1 cellular context compared by ENCODE assay signal in the genomic region with DNA sequence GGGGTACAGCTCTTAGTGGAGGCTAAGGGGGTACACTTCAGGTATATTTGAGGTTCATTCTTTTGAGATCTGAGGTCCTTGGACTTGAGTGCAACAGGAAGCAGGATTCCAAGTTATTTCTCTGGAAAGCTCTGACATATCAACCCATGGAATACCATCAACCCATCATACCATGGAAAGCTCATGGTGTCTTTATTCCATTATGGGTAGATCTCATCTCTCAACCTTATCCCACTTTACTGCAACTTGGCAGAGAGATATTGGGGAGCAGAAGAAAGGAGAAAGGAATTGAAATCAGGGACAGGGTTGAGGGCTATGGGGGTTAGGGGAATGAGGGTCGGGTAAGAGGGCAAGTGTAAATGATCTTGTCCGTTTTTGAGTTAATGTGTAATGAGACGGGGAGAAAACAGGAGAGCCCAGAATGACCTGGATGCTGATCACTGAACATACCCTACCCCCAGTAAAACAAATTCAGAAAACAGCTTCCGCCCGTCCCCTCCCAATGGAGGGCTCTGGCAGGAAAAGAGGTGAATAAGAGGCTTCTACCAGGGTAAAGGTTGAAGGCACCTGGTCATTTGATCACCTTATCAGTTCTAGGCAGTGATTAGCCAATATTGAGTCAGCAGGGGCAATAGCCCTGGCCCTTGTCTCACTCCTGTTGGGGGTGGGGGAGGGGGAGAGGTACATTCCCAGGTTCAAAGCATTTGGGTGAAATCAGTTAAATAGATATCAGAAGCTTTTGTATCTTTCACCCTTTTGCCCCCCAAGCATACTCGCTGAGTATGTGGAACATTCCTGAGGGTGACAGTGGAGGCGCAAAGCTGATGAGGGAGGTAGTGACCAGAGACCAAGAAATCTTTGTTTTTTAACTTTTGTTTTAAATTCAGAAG.
TF ChIP-seq lines count a peak whose summit lies in the region.

No MANE protein-coding gene starts in this region.

TF ChIP-seq in HepG2, 621 proteins besides CTCF, POLR2A, EP300 and RAD21 (continued from another document and continues in another):
- peak; percentile 27; the same call in 1 of the 2 replicates for TF ChIP-seq KDM2A (CRISPR knock-in tag; IDR thresholded peaks at IDR 0.05; ENCODE audit: borderline replicate concordance, low read depth)
- TF ChIP-seq, protein P1, sequence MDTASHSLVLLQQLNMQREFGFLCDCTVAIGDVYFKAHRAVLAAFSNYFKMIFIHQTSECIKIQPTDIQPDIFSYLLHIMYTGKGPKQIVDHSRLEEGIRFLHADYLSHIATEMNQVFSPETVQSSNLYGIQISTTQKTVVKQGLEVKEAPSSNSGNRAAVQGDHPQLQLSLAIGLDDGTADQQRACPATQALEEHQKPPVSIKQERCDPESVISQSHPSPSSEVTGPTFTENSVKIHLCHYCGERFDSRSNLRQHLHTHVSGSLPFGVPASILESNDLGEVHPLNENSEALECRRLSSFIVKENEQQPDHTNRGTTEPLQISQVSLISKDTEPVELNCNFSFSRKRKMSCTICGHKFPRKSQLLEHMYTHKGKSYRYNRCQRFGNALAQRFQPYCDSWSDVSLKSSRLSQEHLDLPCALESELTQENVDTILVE (CRISPR knock-in tag; IDR thresholded peaks at IDR 0.05): no peak; the same call in 1 of the 2 replicates
- TF ChIP-seq, protein P2, sequence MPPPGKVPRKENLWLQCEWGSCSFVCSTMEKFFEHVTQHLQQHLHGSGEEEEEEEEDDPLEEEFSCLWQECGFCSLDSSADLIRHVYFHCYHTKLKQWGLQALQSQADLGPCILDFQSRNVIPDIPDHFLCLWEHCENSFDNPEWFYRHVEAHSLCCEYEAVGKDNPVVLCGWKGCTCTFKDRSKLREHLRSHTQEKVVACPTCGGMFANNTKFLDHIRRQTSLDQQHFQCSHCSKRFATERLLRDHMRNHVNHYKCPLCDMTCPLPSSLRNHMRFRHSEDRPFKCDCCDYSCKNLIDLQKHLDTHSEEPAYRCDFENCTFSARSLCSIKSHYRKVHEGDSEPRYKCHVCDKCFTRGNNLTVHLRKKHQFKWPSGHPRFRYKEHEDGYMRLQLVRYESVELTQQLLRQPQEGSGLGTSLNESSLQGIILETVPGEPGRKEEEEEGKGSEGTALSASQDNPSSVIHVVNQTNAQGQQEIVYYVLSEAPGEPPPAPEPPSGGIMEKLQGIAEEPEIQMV (CRISPR knock-in tag; IDR thresholded peaks at IDR 0.05; ENCODE audit: low read depth): 0 out of 2 replicates have a peak, but pooled peaks have one; percentile 9
- TF ChIP-seq, protein P3, sequence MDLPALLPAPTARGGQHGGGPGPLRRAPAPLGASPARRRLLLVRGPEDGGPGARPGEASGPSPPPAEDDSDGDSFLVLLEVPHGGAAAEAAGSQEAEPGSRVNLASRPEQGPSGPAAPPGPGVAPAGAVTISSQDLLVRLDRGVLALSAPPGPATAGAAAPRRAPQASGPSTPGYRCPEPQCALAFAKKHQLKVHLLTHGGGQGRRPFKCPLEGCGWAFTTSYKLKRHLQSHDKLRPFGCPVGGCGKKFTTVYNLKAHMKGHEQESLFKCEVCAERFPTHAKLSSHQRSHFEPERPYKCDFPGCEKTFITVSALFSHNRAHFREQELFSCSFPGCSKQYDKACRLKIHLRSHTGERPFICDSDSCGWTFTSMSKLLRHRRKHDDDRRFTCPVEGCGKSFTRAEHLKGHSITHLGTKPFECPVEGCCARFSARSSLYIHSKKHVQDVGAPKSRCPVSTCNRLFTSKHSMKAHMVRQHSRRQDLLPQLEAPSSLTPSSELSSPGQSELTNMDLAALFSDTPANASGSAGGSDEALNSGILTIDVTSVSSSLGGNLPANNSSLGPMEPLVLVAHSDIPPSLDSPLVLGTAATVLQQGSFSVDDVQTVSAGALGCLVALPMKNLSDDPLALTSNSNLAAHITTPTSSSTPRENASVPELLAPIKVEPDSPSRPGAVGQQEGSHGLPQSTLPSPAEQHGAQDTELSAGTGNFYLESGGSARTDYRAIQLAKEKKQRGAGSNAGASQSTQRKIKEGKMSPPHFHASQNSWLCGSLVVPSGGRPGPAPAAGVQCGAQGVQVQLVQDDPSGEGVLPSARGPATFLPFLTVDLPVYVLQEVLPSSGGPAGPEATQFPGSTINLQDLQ (CRISPR knock-in tag; IDR thresholded peaks at IDR 0.05): no peak
- TF ChIP-seq, protein P4, sequence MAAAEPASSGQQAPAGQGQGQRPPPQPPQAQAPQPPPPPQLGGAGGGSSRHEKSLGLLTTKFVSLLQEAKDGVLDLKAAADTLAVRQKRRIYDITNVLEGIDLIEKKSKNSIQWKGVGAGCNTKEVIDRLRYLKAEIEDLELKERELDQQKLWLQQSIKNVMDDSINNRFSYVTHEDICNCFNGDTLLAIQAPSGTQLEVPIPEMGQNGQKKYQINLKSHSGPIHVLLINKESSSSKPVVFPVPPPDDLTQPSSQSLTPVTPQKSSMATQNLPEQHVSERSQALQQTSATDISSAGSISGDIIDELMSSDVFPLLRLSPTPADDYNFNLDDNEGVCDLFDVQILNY (CRISPR knock-in tag; conservative IDR thresholded peaks at IDR 0.05): no peak
- TF ChIP-seq ZNF615 (CRISPR knock-in tag; IDR thresholded peaks at IDR 0.05; ENCODE audit: borderline replicate concordance): no peak
- peak; percentile 39; the same call in 1 of the 2 replicates for TF ChIP-seq ZNF331 (CRISPR knock-in tag; IDR thresholded peaks at IDR 0.05)
- peak; percentile 22; the same call in 1 of the 2 replicates for TF ChIP-seq SPEN (CRISPR knock-in tag; IDR thresholded peaks at IDR 0.05; ENCODE audit: low read depth)
- TF ChIP-seq MXD4 (CRISPR knock-in tag; IDR thresholded peaks at IDR 0.05): 0 out of 2 replicates have a peak, but pooled peaks have one; percentile 28
- TF ChIP-seq EED (CRISPR knock-in tag; IDR thresholded peaks at IDR 0.05): no peak
- no peak for TF ChIP-seq MTA3 (CRISPR knock-in tag; IDR thresholded peaks at IDR 0.05)
- TF ChIP-seq ARNTL (CRISPR knock-in tag; IDR thresholded peaks at IDR 0.05): no peak; the same call in 1 of the 2 replicates
- no peak for TF ChIP-seq YEATS2 (CRISPR knock-in tag; IDR thresholded peaks at IDR 0.05; ENCODE audit: borderline replicate concordance)
- no peak; the same call in 1 of the 2 replicates for TF ChIP-seq ZFP82 (CRISPR knock-in tag; IDR thresholded peaks at IDR 0.05; ENCODE audit: borderline replicate concordance)
- TF ChIP-seq, protein P5, sequence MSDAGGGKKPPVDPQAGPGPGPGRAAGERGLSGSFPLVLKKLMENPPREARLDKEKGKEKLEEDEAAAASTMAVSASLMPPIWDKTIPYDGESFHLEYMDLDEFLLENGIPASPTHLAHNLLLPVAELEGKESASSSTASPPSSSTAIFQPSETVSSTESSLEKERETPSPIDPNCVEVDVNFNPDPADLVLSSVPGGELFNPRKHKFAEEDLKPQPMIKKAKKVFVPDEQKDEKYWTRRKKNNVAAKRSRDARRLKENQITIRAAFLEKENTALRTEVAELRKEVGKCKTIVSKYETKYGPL (CRISPR knock-in tag; IDR thresholded peaks at IDR 0.05): no peak
- TF ChIP-seq RORA (CRISPR knock-in tag; IDR thresholded peaks at IDR 0.05): no peak
- TF ChIP-seq RXRB (CRISPR knock-in tag; IDR thresholded peaks at IDR 0.05; ENCODE audit: borderline replicate concordance): peak; percentile 99
- no peak for TF ChIP-seq ZNF737 (CRISPR knock-in tag; IDR thresholded peaks at IDR 0.05; ENCODE audit: borderline replicate concordance)
- TF ChIP-seq, protein P6, sequence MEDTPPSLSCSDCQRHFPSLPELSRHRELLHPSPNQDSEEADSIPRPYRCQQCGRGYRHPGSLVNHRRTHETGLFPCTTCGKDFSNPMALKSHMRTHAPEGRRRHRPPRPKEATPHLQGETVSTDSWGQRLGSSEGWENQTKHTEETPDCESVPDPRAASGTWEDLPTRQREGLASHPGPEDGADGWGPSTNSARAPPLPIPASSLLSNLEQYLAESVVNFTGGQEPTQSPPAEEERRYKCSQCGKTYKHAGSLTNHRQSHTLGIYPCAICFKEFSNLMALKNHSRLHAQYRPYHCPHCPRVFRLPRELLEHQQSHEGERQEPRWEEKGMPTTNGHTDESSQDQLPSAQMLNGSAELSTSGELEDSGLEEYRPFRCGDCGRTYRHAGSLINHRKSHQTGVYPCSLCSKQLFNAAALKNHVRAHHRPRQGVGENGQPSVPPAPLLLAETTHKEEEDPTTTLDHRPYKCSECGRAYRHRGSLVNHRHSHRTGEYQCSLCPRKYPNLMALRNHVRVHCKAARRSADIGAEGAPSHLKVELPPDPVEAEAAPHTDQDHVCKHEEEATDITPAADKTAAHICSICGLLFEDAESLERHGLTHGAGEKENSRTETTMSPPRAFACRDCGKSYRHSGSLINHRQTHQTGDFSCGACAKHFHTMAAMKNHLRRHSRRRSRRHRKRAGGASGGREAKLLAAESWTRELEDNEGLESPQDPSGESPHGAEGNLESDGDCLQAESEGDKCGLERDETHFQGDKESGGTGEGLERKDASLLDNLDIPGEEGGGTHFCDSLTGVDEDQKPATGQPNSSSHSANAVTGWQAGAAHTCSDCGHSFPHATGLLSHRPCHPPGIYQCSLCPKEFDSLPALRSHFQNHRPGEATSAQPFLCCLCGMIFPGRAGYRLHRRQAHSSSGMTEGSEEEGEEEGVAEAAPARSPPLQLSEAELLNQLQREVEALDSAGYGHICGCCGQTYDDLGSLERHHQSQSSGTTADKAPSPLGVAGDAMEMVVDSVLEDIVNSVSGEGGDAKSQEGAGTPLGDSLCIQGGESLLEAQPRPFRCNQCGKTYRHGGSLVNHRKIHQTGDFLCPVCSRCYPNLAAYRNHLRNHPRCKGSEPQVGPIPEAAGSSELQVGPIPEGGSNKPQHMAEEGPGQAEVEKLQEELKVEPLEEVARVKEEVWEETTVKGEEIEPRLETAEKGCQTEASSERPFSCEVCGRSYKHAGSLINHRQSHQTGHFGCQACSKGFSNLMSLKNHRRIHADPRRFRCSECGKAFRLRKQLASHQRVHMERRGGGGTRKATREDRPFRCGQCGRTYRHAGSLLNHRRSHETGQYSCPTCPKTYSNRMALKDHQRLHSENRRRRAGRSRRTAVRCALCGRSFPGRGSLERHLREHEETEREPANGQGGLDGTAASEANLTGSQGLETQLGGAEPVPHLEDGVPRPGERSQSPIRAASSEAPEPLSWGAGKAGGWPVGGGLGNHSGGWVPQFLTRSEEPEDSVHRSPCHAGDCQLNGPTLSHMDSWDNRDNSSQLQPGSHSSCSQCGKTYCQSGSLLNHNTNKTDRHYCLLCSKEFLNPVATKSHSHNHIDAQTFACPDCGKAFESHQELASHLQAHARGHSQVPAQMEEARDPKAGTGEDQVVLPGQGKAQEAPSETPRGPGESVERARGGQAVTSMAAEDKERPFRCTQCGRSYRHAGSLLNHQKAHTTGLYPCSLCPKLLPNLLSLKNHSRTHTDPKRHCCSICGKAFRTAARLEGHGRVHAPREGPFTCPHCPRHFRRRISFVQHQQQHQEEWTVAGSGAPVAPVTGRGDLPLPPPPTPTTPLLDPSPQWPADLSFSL (CRISPR knock-in tag; IDR thresholded peaks at IDR 0.05): no peak
- no peak for TF ChIP-seq HNRNPLL (IDR thresholded peaks at IDR 0.05; ENCODE audit: low read depth, low read length, poor library complexity, severe bottlenecking)
- TF ChIP-seq, protein P7, sequence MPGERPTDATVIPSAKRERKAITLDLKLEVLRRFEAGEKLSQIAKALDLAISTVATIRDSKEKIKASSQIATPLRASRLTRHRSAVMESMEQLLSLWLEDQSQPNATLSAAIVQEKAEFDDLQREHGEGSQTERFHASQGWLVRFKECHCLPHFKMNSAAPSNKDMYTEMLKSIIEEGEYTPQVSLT (CRISPR knock-in tag; IDR thresholded peaks at IDR 0.05; ENCODE audit: borderline replicate concordance, low read depth): no peak
- TF ChIP-seq, protein P8, sequence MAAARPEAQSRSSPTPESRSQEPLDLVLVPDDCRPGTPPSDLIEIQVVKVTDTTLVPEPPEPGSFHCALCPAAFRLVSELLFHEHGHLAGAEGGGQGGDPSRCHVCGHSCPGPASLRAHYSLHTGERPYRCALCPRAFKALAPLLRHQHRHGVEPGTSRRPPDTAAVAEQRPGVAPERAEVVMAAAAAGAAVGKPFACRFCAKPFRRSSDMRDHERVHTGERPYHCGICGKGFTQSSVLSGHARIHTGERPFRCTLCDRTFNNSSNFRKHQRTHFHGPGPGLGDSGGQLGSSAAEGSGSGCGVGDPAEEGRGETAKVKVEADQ (CRISPR knock-in tag; IDR thresholded peaks at IDR 0.05; ENCODE audit: borderline replicate concordance): 0 out of 2 replicates have a peak, but pooled peaks have one; percentile 8
- no peak for TF ChIP-seq ZNF674 (CRISPR knock-in tag; IDR thresholded peaks at IDR 0.05; ENCODE audit: low read depth)
- no peak for TF ChIP-seq REL (CRISPR knock-in tag; conservative IDR thresholded peaks at IDR 0.05)
- peak; percentile 74 for TF ChIP-seq MIXL1 (CRISPR knock-in tag; IDR thresholded peaks at IDR 0.05)
- TF ChIP-seq HHEX (CRISPR knock-in tag; IDR thresholded peaks at IDR 0.05): peak; percentile 87
- no peak for TF ChIP-seq ZNF224 (CRISPR knock-in tag; IDR thresholded peaks at IDR 0.05)
- no peak for TF ChIP-seq HNRNPL (IDR thresholded peaks at IDR 0.05; ENCODE audit: low read depth, low read length)
- 0 out of 2 replicates have a peak, but pooled peaks have one; percentile 80 for TF ChIP-seq HOXD1 (CRISPR knock-in tag; IDR thresholded peaks at IDR 0.05)
- TF ChIP-seq HIVEP1 (CRISPR knock-in tag; IDR thresholded peaks at IDR 0.05): no peak; the same call in 1 of the 2 replicates
- no peak for TF ChIP-seq NRL (CRISPR knock-in tag; IDR thresholded peaks at IDR 0.05; ENCODE audit: borderline replicate concordance)
- no peak for TF ChIP-seq NCOA5 (CRISPR knock-in tag; IDR thresholded peaks at IDR 0.05)
- no peak for TF ChIP-seq GZF1 (CRISPR knock-in tag; IDR thresholded peaks at IDR 0.05)
- TF ChIP-seq ZNF225 (CRISPR knock-in tag; IDR thresholded peaks at IDR 0.05): no peak
- TF ChIP-seq ZNF282 (IDR thresholded peaks at IDR 0.05; ENCODE audit: partially characterized antibody): no peak
- TF ChIP-seq SRSF4 (IDR thresholded peaks at IDR 0.05; ENCODE audit: low read depth, low read length, poor library complexity, severe bottlenecking): no peak
- TF ChIP-seq, protein P9, sequence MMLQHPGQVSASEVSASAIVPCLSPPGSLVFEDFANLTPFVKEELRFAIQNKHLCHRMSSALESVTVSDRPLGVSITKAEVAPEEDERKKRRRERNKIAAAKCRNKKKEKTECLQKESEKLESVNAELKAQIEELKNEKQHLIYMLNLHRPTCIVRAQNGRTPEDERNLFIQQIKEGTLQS (CRISPR knock-in tag; IDR thresholded peaks at IDR 0.05): peak; percentile 90
- TF ChIP-seq SIX1 (CRISPR knock-in tag; IDR thresholded peaks at IDR 0.05; ENCODE audit: borderline replicate concordance): peak; percentile 94
- TF ChIP-seq, protein P10, sequence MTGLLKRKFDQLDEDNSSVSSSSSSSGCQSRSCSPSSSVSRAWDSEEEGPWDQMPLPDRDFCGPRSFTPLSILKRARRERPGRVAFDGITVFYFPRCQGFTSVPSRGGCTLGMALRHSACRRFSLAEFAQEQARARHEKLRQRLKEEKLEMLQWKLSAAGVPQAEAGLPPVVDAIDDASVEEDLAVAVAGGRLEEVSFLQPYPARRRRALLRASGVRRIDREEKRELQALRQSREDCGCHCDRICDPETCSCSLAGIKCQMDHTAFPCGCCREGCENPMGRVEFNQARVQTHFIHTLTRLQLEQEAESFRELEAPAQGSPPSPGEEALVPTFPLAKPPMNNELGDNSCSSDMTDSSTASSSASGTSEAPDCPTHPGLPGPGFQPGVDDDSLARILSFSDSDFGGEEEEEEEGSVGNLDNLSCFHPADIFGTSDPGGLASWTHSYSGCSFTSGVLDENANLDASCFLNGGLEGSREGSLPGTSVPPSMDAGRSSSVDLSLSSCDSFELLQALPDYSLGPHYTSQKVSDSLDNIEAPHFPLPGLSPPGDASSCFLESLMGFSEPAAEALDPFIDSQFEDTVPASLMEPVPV (CRISPR knock-in tag; IDR thresholded peaks at IDR 0.05): 0 out of 2 replicates have a peak, but pooled peaks have one; percentile 3
- TF ChIP-seq KDM5A (IDR thresholded peaks at IDR 0.05; ENCODE audit: borderline replicate concordance, low read length): no peak; the same call in 1 of the 2 replicates
- TF ChIP-seq ZNF124 (CRISPR knock-in tag; IDR thresholded peaks at IDR 0.05): no peak
- TF ChIP-seq ZIK1 (CRISPR knock-in tag; IDR thresholded peaks at IDR 0.05; ENCODE audit: borderline replicate concordance, low read depth): no peak
- no peak for TF ChIP-seq ZNF274 (CRISPR knock-in tag; IDR thresholded peaks at IDR 0.05)
